In genomic region chr5:146890733-146891440, GRCh38 we compare ENCODE assay signal across 18 cellular contexts. TPM values are rescaled to one million over a fixed set of nuclear protein-coding genes. Genes with fewer than 3 reads are reported as not detected.
DNase-seq lines count a peak whose midpoint lies in the region; ATAC-seq, FAIRE-seq and TF ChIP-seq lines count a peak whose summit lies in the region.
"Had no signal": no experiment of that assay in that cellular context is flagged by ENCODE, and none has a peak within 500 bp of the region (broad histone marks: within the 10 kb centered on the region; RNA-seq: fewer than 3 reads in every experiment).

No MANE protein-coding gene starts in this region.

- no peaks in the 10 kb centered on the region for H4K20me1 ChIP-seq in DND-41 (ENCODE audit: insufficient read depth, low read length)
- no peaks in the 10 kb centered on the region for H4K20me1 ChIP-seq in endothelial cell of umbilical vein (replicated peaks; ENCODE audit: control insufficient read depth, extremely low read depth, insufficient read depth, low read length)

- TF ChIP-seq CTCF in DND-41 (IDR thresholded peaks at IDR 0.05; ENCODE audit: borderline replicate concordance, extremely low read depth, low read length, poor library complexity, severe bottlenecking) (no peak), endothelial cell of umbilical vein (IDR thresholded peaks at IDR 0.05; ENCODE audit: extremely low read depth in 1 of 2, insufficient read depth in 1 of 2, low read depth in 1 of 2, low read length in 2 of 2) (no peak), chondrocyte (IDR thresholded peaks at IDR 0.05) (no peak)

- H3K36me3 Mint-ChIP-seq in natural killer cell treated with Interleukin-12 subunit alpha and Interleukin-12 subunit beta and Interleukin-15 and Interleukin-18, amount 100 ng/mL, for 72 hours, result peaks cover 7% of the 10 kb centered on the region
- H3K36me3 Mint-ChIP-seq in chondrocyte (ENCODE audit: low read depth), result no peaks in the 10 kb centered on the region
- H3K36me3 Mint-ChIP-seq: naive B cell had no signal

- peak overlapping the region; percentile 56 to 67 for H3K27ac Mint-ChIP-seq in natural killer cell treated with Interleukin-12 subunit alpha and Interleukin-12 subunit beta and Interleukin-15 and Interleukin-18, amount 100 ng/mL, for 72 hours
- H3K27ac Mint-ChIP-seq in chondrocyte (ENCODE audit: unreplicated experiment), result no peak overlapping the region
- H3K27ac Mint-ChIP-seq: activated naive CD4-positive, alpha-beta T cell treated with anti-CD3 and anti-CD28 coated beads for 36 hours; naive B cell had no signal

- no peaks in the 10 kb centered on the region for H3K27me3 Mint-ChIP-seq in natural killer cell treated with Interleukin-12 subunit alpha and Interleukin-12 subunit beta and Interleukin-15 and Interleukin-18, amount 100 ng/mL, for 72 hours
- peaks cover 6% of the 10 kb centered on the region for H3K27me3 Mint-ChIP-seq in chondrocyte (ENCODE audit: low read depth)

- no peak for FAIRE-seq in endothelial cell of umbilical vein (lab: Jason Lieb, UNC)

- H3K4me1 ChIP-seq in DND-41 (ENCODE audit: insufficient read depth, low read length) (peaks cover 11% of the 10 kb centered on the region; the same call in 1 of the 2 replicates), endothelial cell of umbilical vein (ENCODE audit: control insufficient read depth, extremely low read depth, insufficient read depth, low read length) (no peaks in the 10 kb centered on the region)
- H3K4me1 ChIP-seq: body of pancreas, lower lobe of right lung, stomach, upper lobe of right lung had no signal

- no peaks in the 10 kb centered on the region for H3K36me3 ChIP-seq in DND-41 (ENCODE audit: insufficient read depth, low read length)
- no peaks in the 10 kb centered on the region for H3K36me3 ChIP-seq in endothelial cell of umbilical vein (ENCODE audit: control insufficient read depth in 2 of 2, extremely low read depth in 1 of 2, insufficient read depth in 2 of 2, low read length in 2 of 2)
- H3K36me3 ChIP-seq: lower lobe of right lung, stomach, upper lobe of right lung had no signal

- CTCF ChIA-PET in endothelial cell of umbilical vein (lab: Charles Lee), result no interaction called here

- ATAC-seq in DND-41 (ENCODE audit: insufficient read depth, low read depth), result 0 out of 3 replicates have a peak, but pooled peaks have one; percentile 37
- no peak for ATAC-seq in natural killer cell treated with Interleukin-12 subunit alpha and Interleukin-12 subunit beta and Interleukin-15 and Interleukin-18, amount 100 ng/mL, for 72 hours
- ATAC-seq: body of pancreas had no signal

- H3K9ac ChIP-seq in DND-41 (ENCODE audit: low read depth, low read length) (no peak overlapping the region), endothelial cell of umbilical vein (replicated peaks; ENCODE audit: extremely low read depth, insufficient read depth, low read length) (no peak overlapping the region)

- H3K79me2 ChIP-seq in DND-41 (ENCODE audit: insufficient read depth, low read length), result no peaks in the 10 kb centered on the region
- H3K79me2 ChIP-seq in endothelial cell of umbilical vein (ENCODE audit: control insufficient read depth, insufficient read depth, low read length), result no peaks in the 10 kb centered on the region

- dilution Hi-C loops in endothelial cell of umbilical vein (cut with MboI; ENCODE audit: extremely low pct_ligation_motif_present, low sequenced_read_pairs), result no loop called here

- peak overlapping the region; percentile 56; the same call in 1 of the 2 replicates for H2AFZ ChIP-seq in DND-41 (ENCODE audit: low read depth, low read length)
- no peak overlapping the region for H2AFZ ChIP-seq in endothelial cell of umbilical vein (ENCODE audit: low read depth, low read length)

- no peak for TF ChIP-seq POLR2A in endothelial cell of umbilical vein (IDR thresholded peaks at IDR 0.05; ENCODE audit: low read depth, low read length)

- H3K9me3 ChIP-seq in DND-41 (ENCODE audit: insufficient read depth, low read length, severe bottlenecking) (no peaks in the 10 kb centered on the region), endothelial cell of umbilical vein (replicated peaks; ENCODE audit: control insufficient read depth, insufficient read depth, low read length) (no peaks in the 10 kb centered on the region)
- H3K9me3 ChIP-seq: body of pancreas, lower lobe of right lung, stomach, upper lobe of right lung had no signal

- H3K9me3 Mint-ChIP-seq in natural killer cell treated with Interleukin-12 subunit alpha and Interleukin-12 subunit beta and Interleukin-15 and Interleukin-18, amount 100 ng/mL, for 72 hours, result no peaks in the 10 kb centered on the region
- no peaks in the 10 kb centered on the region for H3K9me3 Mint-ChIP-seq in chondrocyte (ENCODE audit: low read depth)
- H3K9me3 Mint-ChIP-seq: activated naive CD4-positive, alpha-beta T cell treated with anti-CD3 and anti-CD28 coated beads for 36 hours had no signal

- no peak overlapping the region for H3K4me3 ChIP-seq in DND-41 (ENCODE audit: low read depth in 1 of 2, low read length in 2 of 2)
- H3K4me3 ChIP-seq in endothelial cell of umbilical vein (replicated peaks in 1 of 3; ENCODE audit: insufficient read depth in 1 of 3, low read depth in 1 of 3, low read length in 3 of 3), result no peak overlapping the region
- H3K4me3 ChIP-seq: body of pancreas, lower lobe of right lung, stomach, upper lobe of right lung had no signal

- POLR2A ChIA-PET in endothelial cell of umbilical vein (lab: Charles Lee), result no interaction called here

- H3K27ac ChIP-seq in DND-41 (ENCODE audit: low read length) (no peak overlapping the region), endothelial cell of umbilical vein (ENCODE audit: insufficient read depth, low read depth, low read length) (no peak overlapping the region)
- H3K27ac ChIP-seq: body of pancreas, lower lobe of right lung, stomach, upper lobe of right lung had no signal

- no peaks in the 10 kb centered on the region for H3K27me3 ChIP-seq in DND-41 (ENCODE audit: insufficient read depth, low read length, poor library complexity)
- H3K27me3 ChIP-seq in endothelial cell of umbilical vein (ENCODE audit: control insufficient read depth in 2 of 2, insufficient read depth in 2 of 2, low read length in 2 of 2), result no peaks in the 10 kb centered on the region
- H3K27me3 ChIP-seq: body of pancreas, stomach, upper lobe of right lung had no signal

- BruUV-seq in endothelial cell of umbilical vein (replicated peaks; lab: Mats Ljungman, UMichigan), result no TSS peak

- DNase-seq in DND-41 (no peak), NCI-H82 (lab: John Stamatoyannopoulos, UW) (peak; percentile 57), endothelial cell of umbilical vein (ENCODE audit: low read depth, low spot score) (no peak), chondrocyte (ENCODE audit: low spot score) (no peak), T-helper 1 cell (no peak), NCI-H2171 (lab: John Stamatoyannopoulos, UW) (no peak)
- DNase-seq in natural killer cell treated with Interleukin-12 subunit alpha and Interleukin-12 subunit beta and Interleukin-15 and Interleukin-18, amount 100 ng/mL, for 72 hours (ENCODE audit: low spot score), result no peak
- DNase-seq: activated CD4-positive, alpha-beta T cell treated with anti-CD3 and anti-CD28 coated beads, Interleukin-2, amount 50 U/mL, for 4 hours; activated naive CD4-positive, alpha-beta T cell treated with anti-CD3 and anti-CD28 coated beads for 36 hours; activated T-cell treated with anti-CD3 and anti-CD28 coated beads for 4 hours; body of pancreas; cortex of kidney; lower lobe of right lung; naive B cell; NCI-H2029; NCI-H526; stomach; upper lobe of right lung had no signal

- peaks cover 37 to 41% of the 10 kb centered on the region in 2 donors for H3K4me1 Mint-ChIP-seq in natural killer cell treated with Interleukin-12 subunit alpha and Interleukin-12 subunit beta and Interleukin-15 and Interleukin-18, amount 100 ng/mL, for 72 hours (ENCODE audit: low read depth in 2 of 2)
- peaks cover 3% of the 10 kb centered on the region for H3K4me1 Mint-ChIP-seq in chondrocyte (ENCODE audit: low read depth)
- H3K4me1 Mint-ChIP-seq: naive B cell had no signal

- intact Hi-C loops in endothelial cell of umbilical vein (cut with micrococcal nuclease), result no loop called here

- peak overlapping the region; percentile 19 for H3K4me3 Mint-ChIP-seq in natural killer cell treated with Interleukin-12 subunit alpha and Interleukin-12 subunit beta and Interleukin-15 and Interleukin-18, amount 100 ng/mL, for 72 hours
- no peak overlapping the region for H3K4me3 Mint-ChIP-seq in chondrocyte (ENCODE audit: unreplicated experiment)
- H3K4me3 Mint-ChIP-seq: activated naive CD4-positive, alpha-beta T cell treated with anti-CD3 and anti-CD28 coated beads for 36 hours; naive B cell had no signal

- H3K4me2 ChIP-seq in DND-41 (ENCODE audit: insufficient read depth, low read length) (no peak overlapping the region), endothelial cell of umbilical vein (ENCODE audit: insufficient read depth, low read length) (no peak overlapping the region)

- H3K9me1 ChIP-seq in endothelial cell of umbilical vein (replicated peaks; ENCODE audit: control insufficient read depth, extremely low read depth, insufficient read depth, low read length), result no peaks in the 10 kb centered on the region

TF ChIP-seq in endothelial cell of umbilical vein, 7 proteins besides CTCF, POLR2A, EP300 and RAD21:
- TF ChIP-seq FOS (IDR thresholded peaks at IDR 0.05; ENCODE audit: borderline replicate concordance, insufficient read depth, low read length), result peak; percentile 46
- no peak for TF ChIP-seq MAX (IDR thresholded peaks at IDR 0.05; ENCODE audit: insufficient read depth, insufficient read length)

RNA-seq across cellular contexts. Expression of gene PPP2R2B, which starts 12.3 kb away (rescaled TPM):
- total RNA-seq in endothelial cell of umbilical vein (not detected in 2 replicates), chondrocyte (0.35 to 0.74 TPM in 2 of 3 replicates, not detected in the other)
- not detected in 2 replicates for polyA plus RNA-seq in endothelial cell of umbilical vein
- not detected in 2 replicates for polyA plus RNA-seq in endothelial cell of umbilical vein (2011; cell fraction: cytosol; rRNA removed)
- not detected in 2 replicates for polyA plus RNA-seq in endothelial cell of umbilical vein (2011; cell fraction: nucleus; rRNA removed)
- polyA plus RNA-seq in endothelial cell of umbilical vein (2012), result not detected in 2 replicates
- polyA minus RNA-seq in endothelial cell of umbilical vein, result not detected in 2 replicates
- not detected for polyA minus RNA-seq in endothelial cell of umbilical vein (2011; cell fraction: cytosol; rRNA and poly(A)+ RNA removed)
- polyA minus RNA-seq in endothelial cell of umbilical vein (2011; cell fraction: nucleus; rRNA and poly(A)+ RNA removed), result not detected in 2 replicates
- 10 to 100 TPM; 12.6 to 20.0 TPM for total RNA-seq in natural killer cell treated with Interleukin-12 subunit alpha and Interleukin-12 subunit beta and Interleukin-15 and Interleukin-18, amount 100 ng/mL, for 72 hours
- total RNA-seq: activated naive CD4-positive, alpha-beta T cell treated with anti-CD3 and anti-CD28 coated beads for 36 hours had no signal
